ENCODE assay signal across 19 cellular contexts in the genomic region with DNA sequence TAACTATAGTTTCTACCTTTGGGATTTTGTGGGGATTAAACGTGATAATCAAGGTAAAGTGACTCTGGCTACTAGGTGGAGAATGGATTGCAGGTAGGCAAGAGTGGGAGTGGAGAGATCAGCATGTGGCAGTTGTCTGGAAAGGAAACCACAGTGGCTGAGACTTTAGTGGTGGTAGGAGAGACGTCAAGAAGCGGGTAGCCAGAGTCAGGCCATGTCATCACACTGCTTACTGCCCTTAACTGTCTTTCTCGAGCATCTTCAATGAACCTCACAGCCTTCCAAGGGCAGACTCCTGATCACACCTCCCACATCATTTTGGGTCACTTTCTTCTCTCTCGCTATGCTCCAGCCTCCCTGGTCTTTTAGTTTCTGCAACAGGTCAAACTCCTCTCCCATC. TPM values are rescaled to one million over a fixed set of nuclear protein-coding genes. Genes with fewer than 3 reads are reported as not detected.
A peak's percentile ranks its signal among the peaks of the same experiment; 100 is the strongest.
DNase-seq lines count a peak whose midpoint lies in the region; ATAC-seq, FAIRE-seq and TF ChIP-seq lines count a peak whose summit lies in the region.
"Had no signal": no experiment of that assay in that cellular context is flagged by ENCODE, and none has a peak within 500 bp of the region (broad histone marks: within the 10 kb centered on the region; RNA-seq: fewer than 3 reads in every experiment).

No MANE protein-coding gene starts in this region.

- no peak for TF ChIP-seq RAD21 in K562 (CRISPR knock-in tag; conservative IDR thresholded peaks at IDR 0.05 in 1 of 2, IDR thresholded peaks at IDR 0.05 in 1 of 2)

- H3K14ac ChIP-seq in mesenchymal stem cell (ENCODE audit: low read length in 2 of 2), result peak overlapping the region in 1 of 2 experiments; percentile 38
- H3K14ac ChIP-seq in trophoblast cell (ENCODE audit: low read length), result peak overlapping the region; percentile 1

- peaks cover 20% of the 10 kb centered on the region for H3K4me1 ChIP-seq in mammary epithelial cell (ENCODE audit: insufficient read depth, low read length)
- no peaks in the 10 kb centered on the region for H3K4me1 ChIP-seq in breast epithelium
- peaks cover 4 to 51% of the 10 kb centered on the region in 2 experiments; a peak in 4 of 5 replicates for H3K4me1 ChIP-seq in K562 (replicated peaks in 1 of 2; ENCODE audit: control insufficient read depth in 2 of 2, insufficient read depth in 2 of 2, low read length in 2 of 2)
- H3K4me1 ChIP-seq in mesenchymal stem cell (ENCODE audit: control insufficient read depth, insufficient read depth, low read depth, low read length), result no peaks in the 10 kb centered on the region
- H3K4me1 ChIP-seq in trophoblast cell (ENCODE audit: control insufficient read depth in 1 of 2, insufficient read depth in 2 of 2, low read length in 2 of 2), result peaks cover 17% of the 10 kb centered on the region in 2 experiments
- H3K4me1 ChIP-seq in CD8-positive, alpha-beta memory T cell (ENCODE audit: insufficient read depth, low read length), result no peaks in the 10 kb centered on the region

- H2BK120ac ChIP-seq in mesenchymal stem cell (ENCODE audit: low read depth, low read length) (no peak overlapping the region), trophoblast cell (ENCODE audit: insufficient read depth, low read length, poor library complexity) (peak overlapping the region; percentile 41)

- DNase-seq in mammary epithelial cell (no peak), breast epithelium (ENCODE audit: low spot score in 2 of 2) (no peak), K562 (ENCODE audit: extremely low read depth in 1 of 4, low spot score in 3 of 4) (no peak), mesenchymal stem cell (no peak), trophoblast cell (no peak)
- DNase-seq in CD8-positive, alpha-beta memory T cell, result no peak
- no peak for DNase-seq in stimulated activated naive CD8-positive, alpha-beta T cell treated with anti-CD3 and anti-CD28 coated beads, Interleukin-15, Interleukin-2, amounts not matched to agents 100 U/mL and 50 U/mL, for 24 hours
- DNase-seq: CD8-positive, alpha-beta T cell; COR-L47; HCEC 1CT; HFFc6 had no signal

- peaks cover 6 to 10% of the 10 kb centered on the region in 2 donors for H3K27me3 Mint-ChIP-seq in CD8-positive, alpha-beta memory T cell

- no peak overlapping the region for H4K8ac ChIP-seq in mesenchymal stem cell (ENCODE audit: low read length)
- H4K8ac ChIP-seq in trophoblast cell (ENCODE audit: low read depth, low read length), result no peak overlapping the region

- H3K4me1 Mint-ChIP-seq in CD8-positive, alpha-beta memory T cell, result peaks cover 0 to 9% (median 4%) of the 10 kb centered on the region in 3 donors

- no peaks in the 10 kb centered on the region for H3K79me1 ChIP-seq in mesenchymal stem cell (replicated peaks; ENCODE audit: low read length, poor library complexity, severe bottlenecking)
- peaks cover 9% of the 10 kb centered on the region for H3K79me1 ChIP-seq in trophoblast cell (ENCODE audit: low read length)

- H3K9me3 Mint-ChIP-seq in CD8-positive, alpha-beta memory T cell, result no peaks in the 10 kb centered on the region
- H3K9me3 Mint-ChIP-seq: CD8-positive, alpha-beta T cell; HFFc6 had no signal

- H3K79me2 ChIP-seq in mammary epithelial cell (ENCODE audit: insufficient read depth, low read length), result no peaks in the 10 kb centered on the region
- no peaks in the 10 kb centered on the region for H3K79me2 ChIP-seq in K562 (ENCODE audit: control insufficient read depth, insufficient read depth, low read length)
- no peaks in the 10 kb centered on the region for H3K79me2 ChIP-seq in trophoblast cell (ENCODE audit: control insufficient read depth, insufficient read depth, low read length, poor library complexity)

- H3K4me3 Mint-ChIP-seq in CD8-positive, alpha-beta memory T cell, result no peak overlapping the region
- H3K4me3 Mint-ChIP-seq: B cell; CD8-positive, alpha-beta T cell had no signal

- CTCF ChIA-PET in mammary epithelial cell (lab: Charles Lee; ENCODE audit: low non-redundant PET) (no interaction called here), K562 (lab: Yijun Ruan, JAX; ENCODE audit: low intra/inter-chr PET ratio) (no interaction called here)
- CTCF ChIA-PET in CD8-positive, alpha-beta memory T cell (lab: Charles Lee), result no interaction called here

- no peaks in the 10 kb centered on the region for H3K36me3 ChIP-seq in mammary epithelial cell (ENCODE audit: insufficient read depth, low read length)
- no peaks in the 10 kb centered on the region for H3K36me3 ChIP-seq in breast epithelium
- H3K36me3 ChIP-seq in K562 (ENCODE audit: control insufficient read depth, insufficient read depth, low read length), result no peaks in the 10 kb centered on the region
- H3K36me3 ChIP-seq in mesenchymal stem cell (ENCODE audit: control insufficient read depth in 1 of 2, insufficient read depth in 2 of 2, low read depth in 1 of 2, low read length in 2 of 2), result no peaks in the 10 kb centered on the region
- no peaks in the 10 kb centered on the region for H3K36me3 ChIP-seq in trophoblast cell (ENCODE audit: control insufficient read depth in 1 of 2, insufficient read depth in 2 of 2, low read length in 2 of 2)
- no peaks in the 10 kb centered on the region for H3K36me3 ChIP-seq in CD8-positive, alpha-beta memory T cell (ENCODE audit: insufficient read depth, low read length)
- H3K36me3 ChIP-seq: BLaER1 treated with 17β-estradiol and CSF1 and Interleukin-3, amounts not matched to agents 10 nM and 100 nM had no signal

- TF ChIP-seq POLR2A in breast epithelium (IDR thresholded peaks at IDR 0.05) (no peak), K562 (conservative IDR thresholded peaks at IDR 0.05) (no peak)

- POLR2A ChIA-PET in K562 (lab: Yijun Ruan, JAX), result no interaction called here
- POLR2A ChIA-PET in CD8-positive, alpha-beta memory T cell (lab: Charles Lee), result no interaction called here

- TF ChIP-seq CTCF in mammary epithelial cell (conservative IDR thresholded peaks at IDR 0.05 in 1 of 2, IDR thresholded peaks at IDR 0.05 in 1 of 2; ENCODE audit: extremely low read depth in 1 of 2, insufficient read depth in 1 of 2, low read depth in 1 of 2, low read length in 2 of 2) (no peak), breast epithelium (IDR thresholded peaks at IDR 0.05) (no peak), K562 (IDR thresholded peaks at IDR 0.05 in 2 of 3, conservative IDR thresholded peaks at IDR 0.05 in 1 of 3; ENCODE audit: insufficient read depth in 2 of 3, low read depth in 1 of 3, low read length in 3 of 3) (no peak)

- H4K91ac ChIP-seq in mesenchymal stem cell (ENCODE audit: low read length) (peak overlapping the region; percentile 53), trophoblast cell (ENCODE audit: low read depth, low read length) (peak overlapping the region; percentile 12)

- H3K4me3 ChIP-seq in mammary epithelial cell (replicated peaks in 1 of 3; ENCODE audit: insufficient read depth in 1 of 3, low read depth in 2 of 3, low read length in 3 of 3) (no peak overlapping the region), breast epithelium (no peak overlapping the region), K562 (no peak overlapping the region), mesenchymal stem cell (ENCODE audit: insufficient read depth in 1 of 2, low read depth in 1 of 2, low read length in 2 of 2) (no peak overlapping the region), trophoblast cell (ENCODE audit: low read depth, low read length) (no peak overlapping the region)
- no peak overlapping the region for H3K4me3 ChIP-seq in CD8-positive, alpha-beta memory T cell (ENCODE audit: low read length)
- H3K4me3 ChIP-seq: BLaER1 treated with 17β-estradiol and CSF1 and Interleukin-3, amounts not matched to agents 10 nM and 100 nM had no signal

- H2AFZ ChIP-seq in mammary epithelial cell (ENCODE audit: low read depth, low read length) (no peak overlapping the region), K562 (ENCODE audit: low read depth, low read length) (0 out of 2 replicates have a peak overlapping the region, but pooled peaks have one; percentile 54), mesenchymal stem cell (ENCODE audit: low read depth, low read length) (no peak overlapping the region), trophoblast cell (ENCODE audit: insufficient read depth, low read length, poor library complexity) (no peak overlapping the region)

- no peak overlapping the region for H4K12ac ChIP-seq in trophoblast cell (ENCODE audit: low read depth, low read length)

- BruUV-seq in mammary epithelial cell (replicated peaks; lab: Mats Ljungman, UMichigan) (no TSS peak), K562 (replicated peaks; lab: Mats Ljungman, UMichigan) (no TSS peak)

- no peak overlapping the region for H2BK15ac ChIP-seq in mesenchymal stem cell (ENCODE audit: low read depth, poor library complexity, severe bottlenecking)

- in situ Hi-C loops in mammary epithelial cell (cut with MboI; ENCODE audit: low sequenced_read_pairs in 2 of 2), result no loop called here
- in situ Hi-C loops in K562 (cut with MboI), result no loop called here

- H3K9ac ChIP-seq in mammary epithelial cell (ENCODE audit: insufficient read depth, low read length) (no peak overlapping the region), K562 (ENCODE audit: insufficient read depth in 1 of 2, low read depth in 2 of 2, low read length in 2 of 2) (no peak overlapping the region), mesenchymal stem cell (ENCODE audit: low read length) (no peak overlapping the region), trophoblast cell (ENCODE audit: low read length) (no peak overlapping the region)
- H3K9ac ChIP-seq: BLaER1 treated with 17β-estradiol and CSF1 and Interleukin-3, amounts not matched to agents 10 nM and 100 nM had no signal

- peaks cover 0 to 2% (median 1%) of the 10 kb centered on the region in 3 donors for H3K36me3 Mint-ChIP-seq in CD8-positive, alpha-beta memory T cell
- H3K36me3 Mint-ChIP-seq: CD8-positive, alpha-beta T cell had no signal

- ATAC-seq in K562, result no peak
- ATAC-seq in stimulated activated naive CD8-positive, alpha-beta T cell treated with anti-CD3 and anti-CD28 coated beads, Interleukin-15, Interleukin-2, amounts not matched to agents 100 U/mL and 50 U/mL, for 24 hours, result no peak
- ATAC-seq in HG03025 (IDR thresholded peaks at IDR 0.05; ENCODE audit: low FRiP score, unreplicated experiment), result no peak
- ATAC-seq: CD8-positive, alpha-beta T cell had no signal

- no peaks in the 10 kb centered on the region for H3K27me3 ChIP-seq in mammary epithelial cell (ENCODE audit: insufficient read depth, low read length)
- no peaks in the 10 kb centered on the region for H3K27me3 ChIP-seq in breast epithelium
- H3K27me3 ChIP-seq in K562 (ENCODE audit: control insufficient read depth in 2 of 2, insufficient read depth in 2 of 2, low read length in 2 of 2), result no peaks in the 10 kb centered on the region
- no peaks in the 10 kb centered on the region for H3K27me3 ChIP-seq in mesenchymal stem cell (ENCODE audit: control insufficient read depth in 1 of 2, insufficient read depth in 1 of 2, low read length in 2 of 2)
- H3K27me3 ChIP-seq in trophoblast cell (ENCODE audit: insufficient read depth, low read length), result no peaks in the 10 kb centered on the region
- no peaks in the 10 kb centered on the region for H3K27me3 ChIP-seq in CD8-positive, alpha-beta memory T cell (ENCODE audit: insufficient read depth, low read length, poor library complexity, severe bottlenecking)
- H3K27me3 ChIP-seq: BLaER1 treated with 17β-estradiol and CSF1 and Interleukin-3, amounts not matched to agents 10 nM and 100 nM had no signal

- WGBS in mammary epithelial cell (ENCODE audit: low coverage, missing lambda C conversion rate), result 99% methylated on average over 4 of the region's 5 CpGs
- WGBS in K562 (ENCODE audit: insufficient coverage, low coverage, missing lambda C conversion rate), result 41% methylated on average over 4 of the region's 5 CpGs
- WGBS in mesenchymal stem cell, result 100% methylated on average over 5 of the region's 5 CpGs
- WGBS in trophoblast cell (ENCODE audit: extremely low coverage, insufficient coverage, insufficient read length), result no CpG with 5 or more reads among the region's 5 CpGs

- no peak for TF ChIP-seq EP300 in K562 (IDR thresholded peaks at IDR 0.05; ENCODE audit: low read length)

- peak overlapping the region in 1 of 8 donors; percentile 17 for H3K27ac Mint-ChIP-seq in CD8-positive, alpha-beta memory T cell
- H3K27ac Mint-ChIP-seq: B cell; CD8-positive, alpha-beta T cell had no signal

- H3K9me1 ChIP-seq in K562 (ENCODE audit: control insufficient read depth, insufficient read depth, low read length), result no peaks in the 10 kb centered on the region

- H3K18ac ChIP-seq in mesenchymal stem cell (ENCODE audit: low read depth in 1 of 2, low read length in 2 of 2), result peak overlapping the region in 1 of 2 experiments; percentile 73
- H3K18ac ChIP-seq in trophoblast cell (ENCODE audit: low read length), result no peak overlapping the region

- peak overlapping the region; percentile 34 to 65 for H2BK12ac ChIP-seq in mesenchymal stem cell (ENCODE audit: low read length in 2 of 2)
- H2BK12ac ChIP-seq in trophoblast cell (ENCODE audit: low read length), result peak overlapping the region; percentile 16

- H3K9me3 ChIP-seq in mammary epithelial cell (replicated peaks; ENCODE audit: insufficient read depth, low read length) (no peaks in the 10 kb centered on the region), breast epithelium (no peaks in the 10 kb centered on the region), K562 (replicated peaks; ENCODE audit: control insufficient read depth, insufficient read depth, low read depth, low read length) (no peaks in the 10 kb centered on the region), mesenchymal stem cell (ENCODE audit: control insufficient read depth, low read length) (no peaks in the 10 kb centered on the region), trophoblast cell (ENCODE audit: insufficient read depth, low read depth, low read length) (no peaks in the 10 kb centered on the region)
- H3K9me3 ChIP-seq in CD8-positive, alpha-beta memory T cell (ENCODE audit: low read length), result no peaks in the 10 kb centered on the region

- no peak for FAIRE-seq in K562 (lab: Jason Lieb, UNC)
- FAIRE-seq: D721Med, G401.6, GM12891, GM19239 had no signal

- H3K4me2 ChIP-seq in mammary epithelial cell (ENCODE audit: insufficient read depth, low read depth, low read length) (no peak overlapping the region), K562 (ENCODE audit: insufficient read depth, low read length) (peak overlapping the region; percentile 33; the same call in 1 of the 2 replicates), mesenchymal stem cell (ENCODE audit: low read length, poor library complexity, severe bottlenecking) (no peak overlapping the region), trophoblast cell (ENCODE audit: low read length) (no peak overlapping the region)

- H2AK5ac ChIP-seq in mesenchymal stem cell (ENCODE audit: low read length, severe bottlenecking) (no peak overlapping the region), trophoblast cell (ENCODE audit: low read length) (peak overlapping the region; percentile 17)

- no peaks in the 10 kb centered on the region for H4K20me1 ChIP-seq in mammary epithelial cell (ENCODE audit: insufficient read depth, low read length)
- no peaks in the 10 kb centered on the region for H4K20me1 ChIP-seq in K562 (replicated peaks; ENCODE audit: control insufficient read depth, insufficient read depth, low read length)
- H4K20me1 ChIP-seq: BLaER1 treated with 17β-estradiol and CSF1 and Interleukin-3, amounts not matched to agents 10 nM and 100 nM had no signal

- H3K23ac ChIP-seq in mesenchymal stem cell (ENCODE audit: low read length in 2 of 2) (no peak overlapping the region), trophoblast cell (ENCODE audit: low read length) (peak overlapping the region; percentile 83)

- dilution Hi-C loops in mammary epithelial cell (cut with HindIII; ENCODE audit: low sequenced_read_pairs), result no loop called here

- H3K27ac ChIP-seq in mammary epithelial cell (ENCODE audit: insufficient read depth, low read depth, low read length) (peak overlapping the region; percentile 71), breast epithelium (no peak overlapping the region), K562 (ENCODE audit: extremely low read depth, low read depth, low read length) (peak overlapping the region; percentile 64; the same call in 2 of the 3 replicates), mesenchymal stem cell (ENCODE audit: low read length, poor library complexity, severe bottlenecking) (no peak overlapping the region), trophoblast cell (ENCODE audit: low read depth, low read length) (no peak overlapping the region)
- no peak overlapping the region for H3K27ac ChIP-seq in CD8-positive, alpha-beta memory T cell (ENCODE audit: low read depth, low read length)
- H3K27ac ChIP-seq: 22Rv1; BLaER1 treated with 17β-estradiol and CSF1 and Interleukin-3, amounts not matched to agents 10 nM and 100 nM had no signal

- intact Hi-C loops in mammary epithelial cell (cut with micrococcal nuclease) (loop anchor here (5.0 kb wide), 1 partner anchor 66 kb away; no protein-coding TSS in a partner anchor), breast epithelium (cut with DNase I; ENCODE audit: low total_unique reads) (no loop called here), K562 (cut with micrococcal nuclease) (no loop called here)

- H3K4ac ChIP-seq in mesenchymal stem cell (ENCODE audit: low read depth in 1 of 2, low read length in 2 of 2) (peak overlapping the region in 1 of 2 experiments; percentile 52), trophoblast cell (ENCODE audit: low read depth, low read length) (no peak overlapping the region)

- H2BK5ac ChIP-seq in mesenchymal stem cell (ENCODE audit: low read depth, low read length, poor library complexity, severe bottlenecking) (no peak overlapping the region), trophoblast cell (ENCODE audit: low read depth, low read length, poor library complexity) (no peak overlapping the region)

RNA-seq across cellular contexts. Expression of gene MBNL2, which starts 28.6 kb away (rescaled TPM):
- total RNA-seq in mammary epithelial cell (100 to 1,000 TPM in 1 of 2 donors, 10 to 100 TPM in 1; 37.5 to 125 TPM), breast epithelium (100 to 1,000 TPM in 2 of 3 donors, 10 to 100 TPM in 1; 68.5 to 131 (median 120) TPM), K562 (2014; rRNA removed) (13.8 and 14.1 TPM in 2 replicates), K562 (2014; rRNA removed; fragmentation: Illumina TruSeq; extraction: Trizol) (22.8 and 26.7 TPM in 2 replicates), K562 (2015; rRNA removed; fragmentation: Illumina TruSeq; extraction: Trizol) (6.3 and 7.5 TPM in 2 replicates), K562 (2021) (22.0 and 24.8 TPM in 2 replicates)
- polyA plus RNA-seq in mammary epithelial cell (20.0 TPM), K562 (2011; rRNA removed) (14.7 and 16.8 TPM in 2 replicates), K562 (2014; fragmentation: Illumina TruSeq; extraction: Trizol) (18.2 and 19.6 TPM in 2 replicates), K562 (2014; fragmentation: Nextera tagmentation; extraction: Ambion mirVana) (10 to 100 TPM in 1 of 2 experiments, 1 to 10 TPM in 1; 7.0 to 10.5 TPM), K562 (2014; rRNA removed) (9.1 and 11.7 TPM in 2 replicates)
- 33.9 TPM for polyA minus RNA-seq in mammary epithelial cell
- 15.8 and 50.2 TPM in 2 replicates for total RNA-seq in K562 (2011; cell fraction: chromatin; rRNA removed; ENCODE audit: low replicate concordance)
- total RNA-seq in K562 (2011; cell fraction: nucleolus; rRNA removed), result 6.8 and 9.1 TPM in 2 replicates
- 14.8 and 18.3 TPM in 2 replicates for total RNA-seq in K562 (2011; cell fraction: nucleoplasm; rRNA removed)
- polyA plus RNA-seq in K562 (2011; cell fraction: cytosol; rRNA removed), result 8.7 and 16.4 TPM in 2 replicates
- 14.1 and 16.0 TPM in 2 replicates for polyA plus RNA-seq in K562 (2011; cell fraction: nucleus; rRNA removed)
- polyA plus RNA-seq in K562 (2012), result 7.2 and 20.6 TPM in 2 replicates
- 63.7 and 74.2 TPM in 2 replicates for polyA minus RNA-seq in K562 (2011; rRNA and poly(A)+ RNA removed)
- 18.5 and 23.4 TPM in 2 replicates for polyA minus RNA-seq in K562 (2011; cell fraction: cytosol; rRNA and poly(A)+ RNA removed)
- polyA minus RNA-seq in K562 (2011; cell fraction: nucleus; rRNA and poly(A)+ RNA removed), result 16.4 and 39.1 TPM in 2 replicates
- polyA plus RNA-seq in mesenchymal stem cell (2013, experiment 1 of 2), result 41.7 TPM
- 43.8 TPM for polyA plus RNA-seq in mesenchymal stem cell (2013, experiment 2 of 2)
- 173 and 175 TPM in 2 replicates for polyA plus RNA-seq in trophoblast cell (2013)
- 10 to 100 TPM; 17.7 to 17.8 TPM for total RNA-seq in CD8-positive, alpha-beta memory T cell
- 15.9 TPM for polyA plus RNA-seq in CD8-positive, alpha-beta memory T cell

Comparison
In these comparisons a context has a peak if more than half of its experiments do, and no peak if none do; other contexts are left out.
1. H3K27ac ChIP-seq: peak in mammary epithelial cell (single experiment) and K562 (single experiment); none in breast epithelium (0 of 2), mesenchymal stem cell (single experiment), trophoblast cell (single experiment) and CD8-positive, alpha-beta memory T cell (single experiment).